Comparison of ENCODE assay signal across 6 cellular contexts in genomic region chrX:153875391-153876111, GRCh38. TPM values are rescaled to one million over a fixed set of nuclear protein-coding genes. Genes with fewer than 3 reads are reported as not detected.
DNase-seq lines count a peak whose midpoint lies in the region; ATAC-seq, FAIRE-seq and TF ChIP-seq lines count a peak whose summit lies in the region.

No MANE protein-coding gene starts in this region.

- H3K79me2 ChIP-seq in OCI-LY7 (ENCODE audit: insufficient read depth, low read depth, low read length) (no peaks in the 10 kb centered on the region), GM12878 (ENCODE audit: control insufficient read depth, insufficient read depth, low read length) (no peaks in the 10 kb centered on the region)

- TF ChIP-seq RAD21 in GM12878 (IDR thresholded peaks at IDR 0.05; ENCODE audit: insufficient read depth, low read depth, low read length) = no peak

- CTCF ChIA-PET in OCI-LY7 (lab: Charles Lee; ENCODE audit: unreplicated experiment) = no interaction called here
- CTCF ChIA-PET in GM12878 (lab: Yijun Ruan, JAX) = interaction anchor here (1.3 kb wide), 1 partner anchor 51 kb away, joined by 4 read pairs; the partner anchor contains the start of gene ARHGAP4

- ATAC-seq in CD4-positive, CD25-positive, alpha-beta regulatory T cell (ENCODE audit: low read depth in 2 of 2) = peak; percentile 53 to 64
- ATAC-seq in GM12878 = peak; percentile 67
- ATAC-seq in HG02798 (IDR thresholded peaks at IDR 0.05; ENCODE audit: poor library complexity, unreplicated experiment) = no peak
- no peak for ATAC-seq in GM18520 (IDR thresholded peaks at IDR 0.05; ENCODE audit: unreplicated experiment)

- DNase-seq in CD4-positive, CD25-positive, alpha-beta regulatory T cell = peak; percentile 34 to 69 (median 58)
- DNase-seq in OCI-LY7 (ENCODE audit: low spot score) (peak; percentile 44), GM12878 (ENCODE audit: low read depth, low spot score) (no peak), neural crest cell (ENCODE audit: low read depth, low spot score) (peak; percentile 78)

- intact Hi-C loops in OCI-LY7 (cut with micrococcal nuclease; ENCODE audit: unreplicated experiment) = no loop called here
- intact Hi-C loops in GM12878 (cut with micrococcal nuclease; ENCODE audit: unreplicated experiment) = no loop called here

- BruUV-seq in OCI-LY7 (replicated peaks; lab: Mats Ljungman, UMichigan) = no TSS peak
- BruUV-seq in GM12878 (replicated peaks; lab: Mats Ljungman, UMichigan) = no TSS peak

- no peak for TF ChIP-seq EP300 in GM12878 (IDR thresholded peaks at IDR 0.05; ENCODE audit: borderline replicate concordance in 1 of 2, control insufficient read depth in 1 of 2, low read depth in 2 of 2, low read length in 2 of 2)

- WGBS in GM12878 (ENCODE audit: insufficient coverage, insufficient replicate concordance, low lambda C conversion rate, missing lambda C conversion rate) = 33% methylated on average over 17 of the region's 42 CpGs

- in situ Hi-C loops in GM12878 (cut with MboI) = no loop called here

- TF ChIP-seq CTCF in OCI-LY7 (conservative IDR thresholded peaks at IDR 0.05; ENCODE audit: low read length) (no peak), GM12878 (IDR thresholded peaks at IDR 0.05 in 2 of 3, conservative IDR thresholded peaks at IDR 0.05 in 1 of 3; ENCODE audit: control insufficient read depth in 2 of 3, extremely low read depth in 1 of 3, insufficient read depth in 1 of 3, low read depth in 3 of 3, low read length in 3 of 3) (no peak), neural crest cell (conservative IDR thresholded peaks at IDR 0.05) (no peak)

- POLR2A ChIA-PET in OCI-LY7 (lab: Charles Lee) = interaction anchor here (0.5 kb wide), 1 partner anchor 403 kb away, joined by 3 read pairs; no protein-coding TSS in a partner anchor
- POLR2A ChIA-PET in GM12878 (lab: Charles Lee) = no interaction called here

- no peak overlapping the region for H3K4me3 ChIP-seq in CD4-positive, CD25-positive, alpha-beta regulatory T cell (ENCODE audit: low read depth, low read length)
- H3K4me3 ChIP-seq in OCI-LY7 (ENCODE audit: low read depth, low read length, poor library complexity, severe bottlenecking) = no peak overlapping the region
- H3K4me3 ChIP-seq in GM12878 = no peak overlapping the region

- no peak for TF ChIP-seq POLR2A in GM12878 (IDR thresholded peaks at IDR 0.05; ENCODE audit: low read depth, low read length)

- no peak overlapping the region for H3K27ac Mint-ChIP-seq in CD4-positive, CD25-positive, alpha-beta regulatory T cell
- H3K27ac Mint-ChIP-seq in neural crest cell (ENCODE audit: unreplicated experiment) = no peak overlapping the region

- SMC1A ChIA-PET in GM12878 (lab: Charles Lee; ENCODE audit: uncharacterized antibody, unreplicated experiment) = interaction anchor here (0.5 kb wide), 1 partner anchor 99 kb away, joined by 3 read pairs; no protein-coding TSS in a partner anchor

- H3K4me1 ChIP-seq in CD4-positive, CD25-positive, alpha-beta regulatory T cell (ENCODE audit: control insufficient read depth, insufficient read depth, low read length, poor library complexity, severe bottlenecking) = peaks cover 10% of the 10 kb centered on the region
- H3K4me1 ChIP-seq in OCI-LY7 (ENCODE audit: insufficient read depth, low read length, poor library complexity, severe bottlenecking) = no peaks in the 10 kb centered on the region
- no peaks in the 10 kb centered on the region; the same call in 1 of the 2 replicates for H3K4me1 ChIP-seq in GM12878 (ENCODE audit: control insufficient read depth, insufficient read depth, low read length)

- no peak for FAIRE-seq in GM12878 (lab: Jason Lieb, UNC)

- H3K4me3 Mint-ChIP-seq in CD4-positive, CD25-positive, alpha-beta regulatory T cell = no peak overlapping the region
- H3K4me3 Mint-ChIP-seq in neural crest cell = peak overlapping the region; percentile 31

- H3K4me1 Mint-ChIP-seq in CD4-positive, CD25-positive, alpha-beta regulatory T cell = peaks cover 0 to 27% (median 1%) of the 10 kb centered on the region in 4 donors
- peaks cover 59% of the 10 kb centered on the region for H3K4me1 Mint-ChIP-seq in neural crest cell

- H3K27me3 Mint-ChIP-seq in CD4-positive, CD25-positive, alpha-beta regulatory T cell = peaks cover 16% of the 10 kb centered on the region
- H3K27me3 Mint-ChIP-seq in neural crest cell (ENCODE audit: low read depth) = peaks cover 7% of the 10 kb centered on the region

- H3K9me3 Mint-ChIP-seq in CD4-positive, CD25-positive, alpha-beta regulatory T cell = peaks cover 0 to 8% (median 0%) of the 10 kb centered on the region in 7 donors
- peaks cover 5% of the 10 kb centered on the region for H3K9me3 Mint-ChIP-seq in neural crest cell

- H3K4me2 ChIP-seq in OCI-LY7 (ENCODE audit: low read length) = no peak overlapping the region
- no peak overlapping the region for H3K4me2 ChIP-seq in GM12878 (ENCODE audit: control insufficient read depth, insufficient read depth)

- RAD21 ChIA-PET in GM12878 (lab: Charles Lee; ENCODE audit: unreplicated experiment) = interaction anchor here (1.1 kb wide), 1 partner anchor 47 kb away, joined by 3 read pairs; no protein-coding TSS in a partner anchor

- H3K36me3 ChIP-seq in CD4-positive, CD25-positive, alpha-beta regulatory T cell (ENCODE audit: control insufficient read depth, insufficient read depth, low read length) = no peaks in the 10 kb centered on the region
- H3K36me3 ChIP-seq in OCI-LY7 (ENCODE audit: insufficient read depth, low read length) = no peaks in the 10 kb centered on the region
- H3K36me3 ChIP-seq in GM12878 (ENCODE audit: control insufficient read depth in 2 of 2, insufficient read depth in 2 of 2, low read length in 1 of 2) = no peaks in the 10 kb centered on the region

- no peak overlapping the region for H3K9ac ChIP-seq in GM12878 (ENCODE audit: control insufficient read depth, insufficient read depth, low read length)

- H3K27me3 ChIP-seq in CD4-positive, CD25-positive, alpha-beta regulatory T cell (ENCODE audit: control insufficient read depth, insufficient read depth, low read length) = no peaks in the 10 kb centered on the region
- peaks cover 2% of the 10 kb centered on the region in 2 experiments; a peak in 3 of 4 replicates for H3K27me3 ChIP-seq in GM12878 (replicated peaks in 1 of 2; ENCODE audit: control insufficient read depth in 2 of 2, insufficient read depth in 2 of 2, low read length in 1 of 2)

- H3K27ac ChIP-seq in CD4-positive, CD25-positive, alpha-beta regulatory T cell (ENCODE audit: insufficient read depth, low read length, poor library complexity, severe bottlenecking) = no peak overlapping the region
- H3K27ac ChIP-seq in OCI-LY7 (ENCODE audit: low read depth, low read length, poor library complexity, severe bottlenecking) (no peak overlapping the region), GM12878 (ENCODE audit: control insufficient read depth, insufficient read depth) (no peak overlapping the region)

- H3K9me2 ChIP-seq in OCI-LY7 (ENCODE audit: insufficient read depth, low read length) = no peaks in the 10 kb centered on the region

- no peaks in the 10 kb centered on the region for H3K36me3 Mint-ChIP-seq in CD4-positive, CD25-positive, alpha-beta regulatory T cell
- H3K36me3 Mint-ChIP-seq in neural crest cell (ENCODE audit: low read depth) = peaks cover 9% of the 10 kb centered on the region

- H3K9me3 ChIP-seq in CD4-positive, CD25-positive, alpha-beta regulatory T cell (ENCODE audit: control insufficient read depth in 2 of 2, low read length in 2 of 2) = no peaks in the 10 kb centered on the region
- no peaks in the 10 kb centered on the region for H3K9me3 ChIP-seq in OCI-LY7 (ENCODE audit: low read length)
- no peaks in the 10 kb centered on the region; the same call in 2 of the 3 replicates for H3K9me3 ChIP-seq in GM12878 (replicated peaks; ENCODE audit: control insufficient read depth, insufficient read depth, low read length)

- H2AFZ ChIP-seq in OCI-LY7 (ENCODE audit: low read length) (no peak overlapping the region), GM12878 (ENCODE audit: control insufficient read depth, low read depth, low read length) (no peak overlapping the region)

- H4K20me1 ChIP-seq in OCI-LY7 (ENCODE audit: insufficient read depth, low read length) (no peaks in the 10 kb centered on the region), GM12878 (ENCODE audit: control insufficient read depth, insufficient read depth) (no peaks in the 10 kb centered on the region)

RNA-seq across cellular contexts. Expression of gene L1CAM, which starts 10.4 kb away (rescaled TPM):
- 2.1 TPM for total RNA-seq in CD4-positive, CD25-positive, alpha-beta regulatory T cell
- under 1 TPM in 1 of 4 donors, not detected in 3; 0.67 TPM for polyA plus RNA-seq in CD4-positive, CD25-positive, alpha-beta regulatory T cell
- total RNA-seq in OCI-LY7 (2014; rRNA removed; shearing (Covaris generic)) = not detected in 2 replicates
- total RNA-seq in OCI-LY7 (2022) (not detected in 2 replicates), GM12878 (2014; rRNA removed) (not detected in 2 replicates), GM12878 (2014; rRNA removed; fragmentation: Illumina TruSeq; extraction: Trizol) (not detected in 2 replicates), GM12878 (2021) (0.24 and 0.64 TPM in 2 replicates), neural crest cell (133 and 137 TPM in 2 replicates)
- total RNA-seq in GM12878 (2013; cell fraction: nucleolus; rRNA removed) = 1.4 and 1.9 TPM in 2 replicates
- 0.05 TPM for polyA plus RNA-seq in GM12878 (2011; ENCODE audit: low read depth)
- polyA plus RNA-seq in GM12878 (2011; rRNA removed) (0.12 and 0.22 TPM in 2 replicates), GM12878 (2014; fragmentation: Illumina TruSeq; extraction: Trizol) (not detected in 2 replicates), GM12878 (2014; fragmentation: Nextera tagmentation; extraction: Ambion mirVana) (not detected), GM12878 (2014; rRNA removed) (0.01 TPM in 1 of 2 replicates, not detected in the other), GM12878 (2016; fragmentation: Nextera tagmentation; extraction: Ambion mirVana) (under 1 TPM; 0.05 to 0.09 TPM)
- polyA plus RNA-seq in GM12878 (2011; cell fraction: cytosol; rRNA removed) = 0.07 TPM in 2 replicates
- 0.35 and 1.1 TPM in 2 replicates for polyA plus RNA-seq in GM12878 (2011; cell fraction: nucleus; rRNA removed)
- 0.05 and 0.20 TPM in 2 replicates for polyA plus RNA-seq in GM12878 (2012)
- 0.37 TPM in 1 of 2 replicates, not detected in the other for polyA minus RNA-seq in GM12878 (2011; rRNA and poly(A)+ RNA removed)
- 0.62 and 0.80 TPM in 2 replicates for polyA minus RNA-seq in GM12878 (2011; cell fraction: cytosol; rRNA and poly(A)+ RNA removed)
- polyA minus RNA-seq in GM12878 (2011; cell fraction: nucleus; rRNA and poly(A)+ RNA removed) = 0.48 TPM in 2 replicates

RNA-seq across cellular contexts. Expression of gene AVPR2, which starts 28.9 kb away (rescaled TPM):
- not detected for total RNA-seq in CD4-positive, CD25-positive, alpha-beta regulatory T cell
- not detected for polyA plus RNA-seq in CD4-positive, CD25-positive, alpha-beta regulatory T cell
- total RNA-seq in OCI-LY7 (2014; rRNA removed; shearing (Covaris generic)) = 0.09 TPM in 1 of 2 replicates, not detected in the other
- total RNA-seq in OCI-LY7 (2022) (0.46 TPM in 1 of 2 replicates, not detected in the other), GM12878 (2014; rRNA removed) (not detected in 2 replicates), GM12878 (2014; rRNA removed; fragmentation: Illumina TruSeq; extraction: Trizol) (not detected in 2 replicates), GM12878 (2021) (not detected in 2 replicates), neural crest cell (not detected in 2 replicates)
- total RNA-seq in GM12878 (2013; cell fraction: nucleolus; rRNA removed) = not detected in 2 replicates
- polyA plus RNA-seq in GM12878 (2011; ENCODE audit: low read depth) = not detected
- polyA plus RNA-seq in GM12878 (2011; rRNA removed) (not detected in 2 replicates), GM12878 (2014; fragmentation: Illumina TruSeq; extraction: Trizol) (not detected in 2 replicates), GM12878 (2014; fragmentation: Nextera tagmentation; extraction: Ambion mirVana) (not detected), GM12878 (2014; rRNA removed) (not detected in 2 replicates), GM12878 (2016; fragmentation: Nextera tagmentation; extraction: Ambion mirVana) (under 1 TPM; 0.12 to 0.37 TPM)
- polyA plus RNA-seq in GM12878 (2011; cell fraction: cytosol; rRNA removed) = 0.03 and 0.07 TPM in 2 replicates
- polyA plus RNA-seq in GM12878 (2011; cell fraction: nucleus; rRNA removed) = 0.43 and 0.44 TPM in 2 replicates
- 0.14 and 0.54 TPM in 2 replicates for polyA plus RNA-seq in GM12878 (2012)
- not detected in 2 replicates for polyA minus RNA-seq in GM12878 (2011; rRNA and poly(A)+ RNA removed)
- not detected in 2 replicates for polyA minus RNA-seq in GM12878 (2011; cell fraction: cytosol; rRNA and poly(A)+ RNA removed)
- polyA minus RNA-seq in GM12878 (2011; cell fraction: nucleus; rRNA and poly(A)+ RNA removed) = not detected in 2 replicates

RNA-seq across cellular contexts. Expression of gene PDZD4, which starts 45.2 kb away (rescaled TPM):
- total RNA-seq in CD4-positive, CD25-positive, alpha-beta regulatory T cell = 4.9 TPM
- polyA plus RNA-seq in CD4-positive, CD25-positive, alpha-beta regulatory T cell = not detected
- total RNA-seq in OCI-LY7 (2014; rRNA removed; shearing (Covaris generic)) = not detected in 2 replicates
- total RNA-seq in OCI-LY7 (2022) = not detected in 2 replicates
- not detected in 2 replicates for total RNA-seq in GM12878 (2013; cell fraction: nucleolus; rRNA removed)
- not detected in 2 replicates for total RNA-seq in GM12878 (2014; rRNA removed)
- total RNA-seq in GM12878 (2014; rRNA removed; fragmentation: Illumina TruSeq; extraction: Trizol) = not detected in 2 replicates
- 0.15 TPM in 1 of 2 replicates, not detected in the other for total RNA-seq in GM12878 (2021)
- polyA plus RNA-seq in GM12878 (2011; ENCODE audit: low read depth) = not detected
- polyA plus RNA-seq in GM12878 (2011; rRNA removed) = not detected in 2 replicates
- polyA plus RNA-seq in GM12878 (2011; cell fraction: cytosol; rRNA removed) = 0.01 and 0.12 TPM in 2 replicates
- 0.16 TPM in 2 replicates for polyA plus RNA-seq in GM12878 (2011; cell fraction: nucleus; rRNA removed)
- polyA plus RNA-seq in GM12878 (2012) = 0.03 TPM in 1 of 2 replicates, not detected in the other
- 0.01 TPM in 1 of 2 replicates, not detected in the other for polyA plus RNA-seq in GM12878 (2014; fragmentation: Illumina TruSeq; extraction: Trizol)
- not detected for polyA plus RNA-seq in GM12878 (2014; fragmentation: Nextera tagmentation; extraction: Ambion mirVana)
- polyA plus RNA-seq in GM12878 (2014; rRNA removed) = 0.05 TPM in 1 of 2 replicates, not detected in the other
- under 1 TPM in 1 of 2 experiments, not detected in 1; 0.04 TPM for polyA plus RNA-seq in GM12878 (2016; fragmentation: Nextera tagmentation; extraction: Ambion mirVana)
- polyA minus RNA-seq in GM12878 (2011; rRNA and poly(A)+ RNA removed) = not detected in 2 replicates
- not detected in 2 replicates for polyA minus RNA-seq in GM12878 (2011; cell fraction: cytosol; rRNA and poly(A)+ RNA removed)
- polyA minus RNA-seq in GM12878 (2011; cell fraction: nucleus; rRNA and poly(A)+ RNA removed) = not detected in 2 replicates
- 48.8 and 52.5 TPM in 2 replicates for total RNA-seq in neural crest cell

RNA-seq across cellular contexts. Expression of gene ARHGAP4, which starts 50.5 kb away (rescaled TPM):
- total RNA-seq in CD4-positive, CD25-positive, alpha-beta regulatory T cell = 459 TPM
- polyA plus RNA-seq in CD4-positive, CD25-positive, alpha-beta regulatory T cell = 10 to 100 TPM; 73.5 to 89.9 (median 80.2) TPM
- total RNA-seq in OCI-LY7 (2014; rRNA removed; shearing (Covaris generic)) = 126 and 127 TPM in 2 replicates
- total RNA-seq in OCI-LY7 (2022) (119 and 128 TPM in 2 replicates), GM12878 (2014; rRNA removed) (77.1 and 92.8 TPM in 2 replicates), GM12878 (2014; rRNA removed; fragmentation: Illumina TruSeq; extraction: Trizol) (19.0 and 19.5 TPM in 2 replicates), GM12878 (2021) (112 and 120 TPM in 2 replicates), neural crest cell (10.2 and 10.7 TPM in 2 replicates)
- 91.6 and 99.6 TPM in 2 replicates for total RNA-seq in GM12878 (2013; cell fraction: nucleolus; rRNA removed)
- 15.0 TPM for polyA plus RNA-seq in GM12878 (2011; ENCODE audit: low read depth)
- polyA plus RNA-seq in GM12878 (2011; rRNA removed) (8.5 and 22.0 TPM in 2 replicates), GM12878 (2014; fragmentation: Illumina TruSeq; extraction: Trizol) (2.2 and 14.6 TPM in 2 replicates), GM12878 (2014; fragmentation: Nextera tagmentation; extraction: Ambion mirVana) (1 to 10 TPM in 1 of 2 experiments, under 1 TPM in 1; 0.71 to 6.0 TPM), GM12878 (2014; rRNA removed) (102 and 116 TPM in 2 replicates), GM12878 (2016; fragmentation: Nextera tagmentation; extraction: Ambion mirVana) (10 to 100 TPM; 66.6 to 81.6 TPM)
- polyA plus RNA-seq in GM12878 (2011; cell fraction: cytosol; rRNA removed) = 33.8 and 45.0 TPM in 2 replicates
- 299 and 365 TPM in 2 replicates for polyA plus RNA-seq in GM12878 (2011; cell fraction: nucleus; rRNA removed)
- polyA plus RNA-seq in GM12878 (2012) = 51.0 and 62.3 TPM in 2 replicates
- polyA minus RNA-seq in GM12878 (2011; rRNA and poly(A)+ RNA removed) = 9.7 and 37.3 TPM in 2 replicates
- 23.3 and 31.5 TPM in 2 replicates for polyA minus RNA-seq in GM12878 (2011; cell fraction: cytosol; rRNA and poly(A)+ RNA removed)
- polyA minus RNA-seq in GM12878 (2011; cell fraction: nucleus; rRNA and poly(A)+ RNA removed) = 47.1 and 68.5 TPM in 2 replicates

RNA-seq across cellular contexts. Expression of gene NAA10, which starts 59.3 kb away (rescaled TPM):
- 70.0 TPM for total RNA-seq in CD4-positive, CD25-positive, alpha-beta regulatory T cell
- 10 to 100 TPM; 72.4 to 99.8 (median 82.3) TPM for polyA plus RNA-seq in CD4-positive, CD25-positive, alpha-beta regulatory T cell
- 77.5 and 82.7 TPM in 2 replicates for total RNA-seq in OCI-LY7 (2014; rRNA removed; shearing (Covaris generic))
- total RNA-seq in OCI-LY7 (2022) (90.5 and 105 TPM in 2 replicates), GM12878 (2014; rRNA removed) (82.6 and 100 TPM in 2 replicates), GM12878 (2014; rRNA removed; fragmentation: Illumina TruSeq; extraction: Trizol) (59.6 and 69.5 TPM in 2 replicates), GM12878 (2021) (113 and 123 TPM in 2 replicates), neural crest cell (116 and 124 TPM in 2 replicates)
- 17.5 and 20.3 TPM in 2 replicates for total RNA-seq in GM12878 (2013; cell fraction: nucleolus; rRNA removed)
- 40.6 TPM for polyA plus RNA-seq in GM12878 (2011; ENCODE audit: low read depth)
- polyA plus RNA-seq in GM12878 (2011; rRNA removed) (25.4 and 45.1 TPM in 2 replicates), GM12878 (2014; fragmentation: Illumina TruSeq; extraction: Trizol) (88.7 and 97.7 TPM in 2 replicates), GM12878 (2014; fragmentation: Nextera tagmentation; extraction: Ambion mirVana) (10 to 100 TPM in 1 of 2 experiments, 1 to 10 TPM in 1; 7.9 to 26.6 TPM), GM12878 (2014; rRNA removed) (158 TPM in 2 replicates), GM12878 (2016; fragmentation: Nextera tagmentation; extraction: Ambion mirVana) (100 to 1,000 TPM; 209 to 212 TPM)
- 77.8 and 104 TPM in 2 replicates for polyA plus RNA-seq in GM12878 (2011; cell fraction: cytosol; rRNA removed)
- polyA plus RNA-seq in GM12878 (2011; cell fraction: nucleus; rRNA removed) = 54.2 and 67.6 TPM in 2 replicates
- polyA plus RNA-seq in GM12878 (2012) = 64.3 and 68.0 TPM in 2 replicates
- 31.8 and 50.4 TPM in 2 replicates for polyA minus RNA-seq in GM12878 (2011; rRNA and poly(A)+ RNA removed)
- 17.2 and 25.0 TPM in 2 replicates for polyA minus RNA-seq in GM12878 (2011; cell fraction: cytosol; rRNA and poly(A)+ RNA removed)
- polyA minus RNA-seq in GM12878 (2011; cell fraction: nucleus; rRNA and poly(A)+ RNA removed) = 13.3 and 24.4 TPM in 2 replicates

Comparison
In these comparisons a context has a peak if more than half of its experiments do, and no peak if none do; other contexts are left out.
1. ATAC-seq: peak in CD4-positive, CD25-positive, alpha-beta regulatory T cell (2 of 2) and GM12878 (single experiment); none in HG02798 (single experiment) and GM18520 (single experiment).
2. RNA of gene L1CAM, which starts 10.4 kb away (total RNA-seq): 133 to 137 TPM in neural crest cell; 2.1 TPM in CD4-positive, CD25-positive, alpha-beta regulatory T cell (single experiment), not detected in OCI-LY7 and 0.24 to 1.9 TPM in GM12878; every median in the first group is over 10 times any median in the second.